1 cellular context compared by ENCODE assay signal in the genomic region with DNA sequence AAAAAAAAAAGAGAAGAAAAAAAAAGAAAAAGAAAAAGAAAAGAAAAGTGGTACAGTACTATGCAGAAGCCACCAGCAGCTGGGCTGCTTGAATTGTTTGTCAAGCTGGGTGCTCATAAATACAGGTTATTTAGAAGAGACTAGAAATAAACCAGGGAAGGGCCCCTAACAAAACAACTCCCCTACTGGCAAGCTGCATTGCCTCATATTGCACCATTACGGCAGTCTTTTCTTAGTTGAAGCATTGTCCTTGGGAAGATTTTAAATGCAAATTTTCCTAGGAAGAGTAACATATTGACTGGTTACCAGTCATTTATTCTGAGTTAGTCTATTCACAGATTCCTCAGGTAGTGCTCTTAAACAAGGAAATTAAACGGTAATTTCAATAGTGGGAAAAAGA.
TF ChIP-seq lines count a peak whose summit lies in the region.

No MANE protein-coding gene starts in this region.

TF ChIP-seq in K562, 482 proteins besides CTCF, POLR2A, EP300 and RAD21:
- TF ChIP-seq, protein P1, sequence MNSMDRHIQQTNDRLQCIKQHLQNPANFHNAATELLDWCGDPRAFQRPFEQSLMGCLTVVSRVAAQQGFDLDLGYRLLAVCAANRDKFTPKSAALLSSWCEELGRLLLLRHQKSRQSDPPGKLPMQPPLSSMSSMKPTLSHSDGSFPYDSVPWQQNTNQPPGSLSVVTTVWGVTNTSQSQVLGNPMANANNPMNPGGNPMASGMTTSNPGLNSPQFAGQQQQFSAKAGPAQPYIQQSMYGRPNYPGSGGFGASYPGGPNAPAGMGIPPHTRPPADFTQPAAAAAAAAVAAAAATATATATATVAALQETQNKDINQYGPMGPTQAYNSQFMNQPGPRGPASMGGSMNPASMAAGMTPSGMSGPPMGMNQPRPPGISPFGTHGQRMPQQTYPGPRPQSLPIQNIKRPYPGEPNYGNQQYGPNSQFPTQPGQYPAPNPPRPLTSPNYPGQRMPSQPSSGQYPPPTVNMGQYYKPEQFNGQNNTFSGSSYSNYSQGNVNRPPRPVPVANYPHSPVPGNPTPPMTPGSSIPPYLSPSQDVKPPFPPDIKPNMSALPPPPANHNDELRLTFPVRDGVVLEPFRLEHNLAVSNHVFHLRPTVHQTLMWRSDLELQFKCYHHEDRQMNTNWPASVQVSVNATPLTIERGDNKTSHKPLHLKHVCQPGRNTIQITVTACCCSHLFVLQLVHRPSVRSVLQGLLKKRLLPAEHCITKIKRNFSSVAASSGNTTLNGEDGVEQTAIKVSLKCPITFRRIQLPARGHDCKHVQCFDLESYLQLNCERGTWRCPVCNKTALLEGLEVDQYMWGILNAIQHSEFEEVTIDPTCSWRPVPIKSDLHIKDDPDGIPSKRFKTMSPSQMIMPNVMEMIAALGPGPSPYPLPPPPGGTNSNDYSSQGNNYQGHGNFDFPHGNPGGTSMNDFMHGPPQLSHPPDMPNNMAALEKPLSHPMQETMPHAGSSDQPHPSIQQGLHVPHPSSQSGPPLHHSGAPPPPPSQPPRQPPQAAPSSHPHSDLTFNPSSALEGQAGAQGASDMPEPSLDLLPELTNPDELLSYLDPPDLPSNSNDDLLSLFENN (IDR thresholded peaks at IDR 0.05; ENCODE audit: low read depth in 2 of 2, low read length in 2 of 2), result no peak
- TF ChIP-seq CEBPG (CRISPR knock-in tag; IDR thresholded peaks at IDR 0.05), result no peak
- TF ChIP-seq CEBPG (tag; conservative IDR thresholded peaks at IDR 0.05 in 1 of 2, IDR thresholded peaks at IDR 0.05 in 1 of 2), result peak in 1 of 2 experiments; percentile 21; a peak in 1 of 4 replicates
TF ChIP-seq in K562: peak in this region for 1.
